20 cellular contexts compared by ENCODE assay signal in the genomic region with DNA sequence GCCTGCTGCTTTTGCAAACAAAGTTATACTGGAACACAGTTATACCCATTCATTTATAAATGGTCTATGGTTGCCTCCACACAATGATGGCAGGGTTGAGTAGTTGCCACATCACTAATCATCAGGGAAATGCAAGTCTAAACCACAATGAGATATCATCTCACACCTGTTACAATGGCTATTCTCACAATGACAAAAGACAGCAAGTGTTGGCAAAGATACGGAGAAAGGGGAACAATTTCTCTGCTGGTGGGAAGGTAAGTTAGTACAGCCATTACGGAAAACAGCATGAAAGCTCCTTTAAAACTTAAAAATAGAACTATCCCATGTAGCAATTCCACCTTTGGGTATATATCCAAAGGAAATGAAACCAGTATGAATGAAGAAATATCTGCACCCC.
"Had no signal": no experiment of that assay in that cellular context is flagged by ENCODE, and none has a peak within 500 bp of the region (broad histone marks: within the 10 kb centered on the region; RNA-seq: fewer than 3 reads in every experiment).

No MANE protein-coding gene starts in this region.

- H3K27me3 ChIP-seq: left lung had no signal

- H3K36me3 ChIP-seq: esophagus muscularis mucosa, gastroesophageal sphincter, heart right ventricle, left lung, lower lobe of right lung had no signal

- H3K4me3 ChIP-seq: coronary artery, dorsolateral prefrontal cortex, esophagus muscularis mucosa, gastroesophageal sphincter, heart right ventricle, left lung, lower lobe of right lung, mucosa of descending colon had no signal

- H3K9me3 ChIP-seq: lower lobe of right lung, mucosa of descending colon had no signal

- DNase-seq: dermis blood vessel endothelial cell; dorsolateral prefrontal cortex; effector CD4-positive, alpha-beta T cell; effector memory CD4-positive, alpha-beta T cell; foreskin keratinocyte; glutamatergic neuron; head of caudate nucleus; heart right ventricle; hippocampal formation; left cardiac atrium; left lung; left ventricle myocardium superior; lower lobe of right lung; mesenchymal stem cell; mucosa of descending colon; naive B cell; naive thymus-derived CD8-positive, alpha-beta T cell had no signal

- H3K4me1 ChIP-seq: esophagus muscularis mucosa, foreskin keratinocyte, gastroesophageal sphincter, heart right ventricle, left lung, lower lobe of right lung had no signal

- ATAC-seq: foreskin keratinocyte; gastroesophageal sphincter; heart right ventricle; left cardiac atrium; left lung; left ventricle myocardium superior; lower lobe of right lung; mucosa of descending colon; naive thymus-derived CD8-positive, alpha-beta T cell had no signal

- H3K27ac ChIP-seq: coronary artery, dorsolateral prefrontal cortex, esophagus muscularis mucosa, foreskin keratinocyte, gastroesophageal sphincter, heart right ventricle, left lung, lower lobe of right lung had no signal
